22 cellular contexts compared by ENCODE assay signal in genomic region chr17:32771396-32771795, GRCh38.
DNase-seq lines count a peak whose midpoint lies in the region; ATAC-seq, FAIRE-seq and TF ChIP-seq lines count a peak whose summit lies in the region.
"Had no signal": no experiment of that assay in that cellular context is flagged by ENCODE, and none has a peak within 500 bp of the region (broad histone marks: within the 10 kb centered on the region; RNA-seq: fewer than 3 reads in every experiment).

No MANE protein-coding gene starts in this region.

- no peaks in the 10 kb centered on the region for H3K36me3 ChIP-seq in pancreas
- H3K36me3 ChIP-seq: colonic mucosa, gastrocnemius medialis had no signal

- intact Hi-C loops in pancreas (cut with DNase I), result loop anchor here in 1 of 3 donors (10.0 kb wide), 1 partner anchor 233 kb away; no protein-coding TSS in a partner anchor

- in situ Hi-C loops in astrocyte of the spinal cord (cut with HindIII; ENCODE audit: low sequenced_read_pairs), result no loop called here

- ATAC-seq in pancreas, result no peak
- no peak for ATAC-seq in GM21723 (IDR thresholded peaks at IDR 0.05; ENCODE audit: unreplicated experiment)
- ATAC-seq: body of pancreas; gastrocnemius medialis; stimulated activated naive CD8-positive, alpha-beta T cell treated with anti-CD3 and anti-CD28 coated beads, Interleukin-15, Interleukin-2, amounts not matched to agents 100 U/mL and 50 U/mL, for 24 hours had no signal

- no peak overlapping the region for H3K27ac ChIP-seq in pancreas
- H3K27ac ChIP-seq: body of pancreas, colonic mucosa, gastrocnemius medialis, Peyer's patch, SK-N-MC, tibial nerve had no signal

- no peaks in the 10 kb centered on the region for H3K27me3 ChIP-seq in pancreas
- H3K27me3 ChIP-seq: body of pancreas, colonic mucosa, gastrocnemius medialis, Peyer's patch, tibial nerve had no signal

- H3K9me3 ChIP-seq in pancreas, result no peaks in the 10 kb centered on the region
- H3K9me3 ChIP-seq: body of pancreas, colonic mucosa, gastrocnemius medialis, Peyer's patch, tibial nerve had no signal

- peaks cover 0 to 4% (median 0%) of the 10 kb centered on the region in 3 donors for H3K4me1 ChIP-seq in pancreas
- H3K4me1 ChIP-seq: colonic mucosa, gastrocnemius medialis, Peyer's patch, tibial nerve had no signal

- 72 to 73% methylated on average over 2 of the region's 2 CpGs for WGBS in pancreas, 2 donors

- FAIRE-seq in pancreas (lab: Jason Lieb, UNC), result peak; percentile 71

- TF ChIP-seq CTCF in astrocyte of the spinal cord (IDR thresholded peaks at IDR 0.05; ENCODE audit: low read depth, low read length), result no peak
- TF ChIP-seq CTCF in fibroblast of pulmonary artery (IDR thresholded peaks at IDR 0.05; ENCODE audit: low read length, missing control alignments), result no peak
- TF ChIP-seq CTCF in pancreas (IDR thresholded peaks at IDR 0.05), result no peak

- no peak overlapping the region for H3K4me3 ChIP-seq in astrocyte of the spinal cord (ENCODE audit: low read depth, low read length)
- H3K4me3 ChIP-seq in fibroblast of pulmonary artery (replicated peaks; ENCODE audit: low read depth, low read length), result no peak overlapping the region
- no peak overlapping the region for H3K4me3 ChIP-seq in pancreas
- H3K4me3 ChIP-seq: body of pancreas, colonic mucosa, gastrocnemius medialis, Peyer's patch, SK-N-MC, tibial nerve had no signal

- DNase-seq in LHCN-M2 (ENCODE audit: low read depth), result peak; percentile 73
- DNase-seq in astrocyte of the spinal cord (ENCODE audit: low read depth, low spot score), result peak; percentile 39
- peak; percentile 13 for DNase-seq in fibroblast of pulmonary artery (ENCODE audit: low read depth)
- DNase-seq in pancreas, result no peak
- DNase-seq in NCI-H2196 treated with DMSO at 0.1 percent for 48 hours (lab: John Stamatoyannopoulos, UW; ENCODE audit: unreplicated experiment), result no peak
- DNase-seq in HuH-7.5 (ENCODE audit: low spot score), result no peak
- DNase-seq: activated CD4-positive, alpha-beta T cell treated with anti-CD3 and anti-CD28 coated beads for 1 hour; body of pancreas; CD4-positive, alpha-beta T cell; colonic mucosa; DMS79; gastrocnemius medialis; H9; midbrain; NCI-H1105 treated with DMSO at 0.1 percent for 48 hours; NCI-H2081 treated with DMSO at 0.1 percent for 48 hours; NCI-H446 treated with DMSO at 0.1 percent for 48 hours; Peyer's patch; stimulated activated naive CD8-positive, alpha-beta T cell treated with anti-CD3 and anti-CD28 coated beads, Interleukin-15, Interleukin-2, amounts not matched to agents 100 U/mL and 50 U/mL, for 24 hours had no signal

Comparison
In these comparisons a context has a peak if more than half of its experiments do, and no peak if none do; other contexts are left out.
1. DNase-seq: peak in LHCN-M2 (single experiment), astrocyte of the spinal cord (single experiment) and fibroblast of pulmonary artery (single experiment); none in pancreas (0 of 6), NCI-H2196 treated with DMSO at 0.1 percent for 48 hours (single experiment) and HuH-7.5 (single experiment).